In the genomic region with DNA sequence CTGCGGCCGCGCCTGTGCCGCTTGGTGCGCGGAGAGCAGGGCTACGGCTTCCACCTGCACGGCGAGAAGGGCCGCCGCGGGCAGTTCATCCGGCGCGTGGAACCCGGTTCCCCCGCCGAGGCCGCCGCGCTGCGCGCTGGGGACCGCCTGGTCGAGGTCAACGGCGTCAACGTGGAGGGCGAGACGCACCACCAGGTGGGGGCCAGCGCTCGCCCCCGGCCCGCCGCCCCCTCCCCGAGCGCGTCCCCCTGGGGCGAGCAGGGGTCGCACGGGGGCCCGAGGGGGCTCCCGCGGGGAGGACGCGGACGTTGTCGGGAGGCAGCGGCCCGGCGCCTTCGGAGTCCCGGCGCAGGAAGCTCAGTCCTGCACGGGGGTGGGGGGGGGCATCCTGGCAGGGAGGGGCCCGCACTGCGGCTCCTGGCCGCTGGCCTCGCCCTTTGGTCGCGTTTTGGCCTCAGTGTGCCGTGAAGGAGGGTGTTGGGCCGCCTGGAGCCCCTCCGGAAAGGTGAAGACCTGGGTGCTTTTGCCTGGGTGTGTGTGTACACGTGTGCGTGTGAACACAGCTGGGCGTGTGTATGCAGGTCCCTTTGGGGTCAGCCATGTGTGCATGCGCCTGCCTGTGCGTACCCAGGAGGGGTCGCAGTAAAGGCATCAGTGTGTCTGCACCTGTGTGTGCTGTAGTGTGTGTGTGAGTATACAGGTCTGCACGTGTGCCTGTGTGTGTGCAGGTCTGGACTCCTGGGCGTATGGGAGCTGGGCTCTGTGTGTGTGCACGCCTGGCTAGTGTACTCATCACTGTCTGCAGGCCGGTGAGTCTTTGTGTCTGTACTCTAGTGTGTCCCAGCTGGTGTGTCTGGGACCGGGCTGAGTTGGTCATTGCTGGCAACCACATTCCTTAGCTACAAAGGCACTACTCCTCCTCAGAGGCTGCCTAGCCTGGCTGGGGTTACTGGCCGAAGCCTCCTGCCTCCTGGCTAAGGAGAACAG, we compare ENCODE assay signal across 1 cellular context.
A peak's percentile ranks its signal among the peaks of the same experiment; 100 is the strongest.
TF ChIP-seq lines count a peak whose summit lies in the region.

No MANE protein-coding gene starts in this region.

TF ChIP-seq in HepG2, 621 proteins besides CTCF, POLR2A, EP300 and RAD21 (continued from another document and continues in another):
- TF ChIP-seq SOX6 (IDR thresholded peaks at IDR 0.05) (no peak), SOX6 (CRISPR knock-in tag; IDR thresholded peaks at IDR 0.05) (no peak), ZNF841 (CRISPR knock-in tag; IDR thresholded peaks at IDR 0.05; ENCODE audit: borderline replicate concordance) (no peak), RXRA (CRISPR knock-in tag; IDR thresholded peaks at IDR 0.05) (peak; percentile 51; the same call in 1 of the 2 replicates), NFKBIZ (CRISPR knock-in tag; IDR thresholded peaks at IDR 0.05) (no peak), NFIC (IDR thresholded peaks at IDR 0.05; ENCODE audit: low read length) (no peak), SRSF9 (IDR thresholded peaks at IDR 0.05; ENCODE audit: borderline replicate concordance, insufficient read depth, low read depth, low read length, poor library complexity, severe bottlenecking) (no peak), NONO (IDR thresholded peaks at IDR 0.05) (no peak), NONO (CRISPR knock-in tag; conservative IDR thresholded peaks at IDR 0.05) (no peak; the same call in 1 of the 2 replicates), MTF2 (CRISPR knock-in tag; IDR thresholded peaks at IDR 0.05; ENCODE audit: borderline replicate concordance) (no peak), ZNF543 (CRISPR knock-in tag; IDR thresholded peaks at IDR 0.05) (no peak), GATA4 (IDR thresholded peaks at IDR 0.05; ENCODE audit: borderline replicate concordance, low read depth) (no peak), SMAD1 (CRISPR knock-in tag; IDR thresholded peaks at IDR 0.05; ENCODE audit: borderline replicate concordance, low read depth) (0 out of 2 replicates have a peak, but pooled peaks have one; percentile 27), MED8 (CRISPR knock-in tag; IDR thresholded peaks at IDR 0.05; ENCODE audit: insufficient replicate concordance) (no peak), RARA (CRISPR knock-in tag; IDR thresholded peaks at IDR 0.05) (peak; percentile 49; the same call in 1 of the 2 replicates), ZNF296 (CRISPR knock-in tag; conservative IDR thresholded peaks at IDR 0.05) (no peak), ZNF430 (CRISPR knock-in tag; IDR thresholded peaks at IDR 0.05) (no peak), ZNF180 (CRISPR knock-in tag; IDR thresholded peaks at IDR 0.05; ENCODE audit: borderline replicate concordance, low read depth) (no peak), MLLT10 (CRISPR knock-in tag; IDR thresholded peaks at IDR 0.05) (no peak), ZZZ3 (CRISPR knock-in tag; IDR thresholded peaks at IDR 0.05; ENCODE audit: borderline replicate concordance) (no peak), ZNF616 (CRISPR knock-in tag; IDR thresholded peaks at IDR 0.05; ENCODE audit: low read depth) (0 out of 2 replicates have a peak, but pooled peaks have one; percentile 57), PHF8 (CRISPR knock-in tag; IDR thresholded peaks at IDR 0.05) (no peak), ZNF891 (CRISPR knock-in tag; IDR thresholded peaks at IDR 0.05) (peak; percentile 58), SOX13 (IDR thresholded peaks at IDR 0.05) (no peak), SOX13 (CRISPR knock-in tag; conservative IDR thresholded peaks at IDR 0.05 in 1 of 2, IDR thresholded peaks at IDR 0.05 in 1 of 2) (no peak), ZNF570 (CRISPR knock-in tag; IDR thresholded peaks at IDR 0.05; ENCODE audit: borderline replicate concordance) (no peak), SNRNP70 (IDR thresholded peaks at IDR 0.05; ENCODE audit: low read depth, low read length) (no peak), ZNF780A (CRISPR knock-in tag; IDR thresholded peaks at IDR 0.05) (no peak)
- TF ChIP-seq, protein P1, sequence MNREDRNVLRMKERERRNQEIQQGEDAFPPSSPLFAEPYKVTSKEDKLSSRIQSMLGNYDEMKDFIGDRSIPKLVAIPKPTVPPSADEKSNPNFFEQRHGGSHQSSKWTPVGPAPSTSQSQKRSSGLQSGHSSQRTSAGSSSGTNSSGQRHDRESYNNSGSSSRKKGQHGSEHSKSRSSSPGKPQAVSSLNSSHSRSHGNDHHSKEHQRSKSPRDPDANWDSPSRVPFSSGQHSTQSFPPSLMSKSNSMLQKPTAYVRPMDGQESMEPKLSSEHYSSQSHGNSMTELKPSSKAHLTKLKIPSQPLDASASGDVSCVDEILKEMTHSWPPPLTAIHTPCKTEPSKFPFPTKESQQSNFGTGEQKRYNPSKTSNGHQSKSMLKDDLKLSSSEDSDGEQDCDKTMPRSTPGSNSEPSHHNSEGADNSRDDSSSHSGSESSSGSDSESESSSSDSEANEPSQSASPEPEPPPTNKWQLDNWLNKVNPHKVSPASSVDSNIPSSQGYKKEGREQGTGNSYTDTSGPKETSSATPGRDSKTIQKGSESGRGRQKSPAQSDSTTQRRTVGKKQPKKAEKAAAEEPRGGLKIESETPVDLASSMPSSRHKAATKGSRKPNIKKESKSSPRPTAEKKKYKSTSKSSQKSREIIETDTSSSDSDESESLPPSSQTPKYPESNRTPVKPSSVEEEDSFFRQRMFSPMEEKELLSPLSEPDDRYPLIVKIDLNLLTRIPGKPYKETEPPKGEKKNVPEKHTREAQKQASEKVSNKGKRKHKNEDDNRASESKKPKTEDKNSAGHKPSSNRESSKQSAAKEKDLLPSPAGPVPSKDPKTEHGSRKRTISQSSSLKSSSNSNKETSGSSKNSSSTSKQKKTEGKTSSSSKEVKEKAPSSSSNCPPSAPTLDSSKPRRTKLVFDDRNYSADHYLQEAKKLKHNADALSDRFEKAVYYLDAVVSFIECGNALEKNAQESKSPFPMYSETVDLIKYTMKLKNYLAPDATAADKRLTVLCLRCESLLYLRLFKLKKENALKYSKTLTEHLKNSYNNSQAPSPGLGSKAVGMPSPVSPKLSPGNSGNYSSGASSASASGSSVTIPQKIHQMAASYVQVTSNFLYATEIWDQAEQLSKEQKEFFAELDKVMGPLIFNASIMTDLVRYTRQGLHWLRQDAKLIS (CRISPR knock-in tag; IDR thresholded peaks at IDR 0.05): no peak
- TF ChIP-seq, protein P2, sequence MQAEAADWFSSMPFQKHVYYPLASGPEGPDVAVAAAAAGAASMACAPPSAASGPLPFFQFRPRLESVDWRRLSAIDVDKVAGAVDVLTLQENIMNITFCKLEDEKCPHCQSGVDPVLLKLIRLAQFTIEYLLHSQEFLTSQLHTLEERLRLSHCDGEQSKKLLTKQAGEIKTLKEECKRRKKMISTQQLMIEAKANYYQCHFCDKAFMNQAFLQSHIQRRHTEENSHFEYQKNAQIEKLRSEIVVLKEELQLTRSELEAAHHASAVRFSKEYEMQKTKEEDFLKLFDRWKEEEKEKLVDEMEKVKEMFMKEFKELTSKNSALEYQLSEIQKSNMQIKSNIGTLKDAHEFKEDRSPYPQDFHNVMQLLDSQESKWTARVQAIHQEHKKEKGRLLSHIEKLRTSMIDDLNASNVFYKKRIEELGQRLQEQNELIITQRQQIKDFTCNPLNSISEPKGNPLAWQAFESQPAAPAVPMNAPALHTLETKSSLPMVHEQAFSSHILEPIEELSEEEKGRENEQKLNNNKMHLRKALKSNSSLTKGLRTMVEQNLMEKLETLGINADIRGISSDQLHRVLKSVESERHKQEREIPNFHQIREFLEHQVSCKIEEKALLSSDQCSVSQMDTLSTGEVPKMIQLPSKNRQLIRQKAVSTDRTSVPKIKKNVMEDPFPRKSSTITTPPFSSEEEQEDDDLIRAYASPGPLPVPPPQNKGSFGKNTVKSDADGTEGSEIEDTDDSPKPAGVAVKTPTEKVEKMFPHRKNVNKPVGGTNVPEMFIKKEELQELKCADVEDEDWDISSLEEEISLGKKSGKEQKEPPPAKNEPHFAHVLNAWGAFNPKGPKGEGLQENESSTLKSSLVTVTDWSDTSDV (CRISPR knock-in tag; IDR thresholded peaks at IDR 0.05): no peak
- TF ChIP-seq, protein P3, sequence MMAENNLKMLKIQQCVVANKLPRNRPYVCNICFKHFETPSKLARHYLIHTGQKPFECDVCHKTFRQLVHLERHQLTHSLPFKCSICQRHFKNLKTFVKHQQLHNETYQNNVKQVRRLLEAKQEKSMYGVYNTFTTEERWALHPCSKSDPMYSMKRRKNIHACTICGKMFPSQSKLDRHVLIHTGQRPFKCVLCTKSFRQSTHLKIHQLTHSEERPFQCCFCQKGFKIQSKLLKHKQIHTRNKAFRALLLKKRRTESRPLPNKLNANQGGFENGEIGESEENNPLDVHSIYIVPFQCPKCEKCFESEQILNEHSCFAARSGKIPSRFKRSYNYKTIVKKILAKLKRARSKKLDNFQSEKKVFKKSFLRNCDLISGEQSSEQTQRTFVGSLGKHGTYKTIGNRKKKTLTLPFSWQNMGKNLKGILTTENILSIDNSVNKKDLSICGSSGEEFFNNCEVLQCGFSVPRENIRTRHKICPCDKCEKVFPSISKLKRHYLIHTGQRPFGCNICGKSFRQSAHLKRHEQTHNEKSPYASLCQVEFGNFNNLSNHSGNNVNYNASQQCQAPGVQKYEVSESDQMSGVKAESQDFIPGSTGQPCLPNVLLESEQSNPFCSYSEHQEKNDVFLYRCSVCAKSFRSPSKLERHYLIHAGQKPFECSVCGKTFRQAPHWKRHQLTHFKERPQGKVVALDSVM (CRISPR knock-in tag; IDR thresholded peaks at IDR 0.05): no peak
- TF ChIP-seq, protein P4, sequence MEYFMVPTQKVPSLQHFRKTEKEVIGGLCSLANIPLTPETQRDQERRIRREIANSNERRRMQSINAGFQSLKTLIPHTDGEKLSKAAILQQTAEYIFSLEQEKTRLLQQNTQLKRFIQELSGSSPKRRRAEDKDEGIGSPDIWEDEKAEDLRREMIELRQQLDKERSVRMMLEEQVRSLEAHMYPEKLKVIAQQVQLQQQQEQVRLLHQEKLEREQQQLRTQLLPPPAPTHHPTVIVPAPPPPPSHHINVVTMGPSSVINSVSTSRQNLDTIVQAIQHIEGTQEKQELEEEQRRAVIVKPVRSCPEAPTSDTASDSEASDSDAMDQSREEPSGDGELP (IDR thresholded peaks at IDR 0.05; ENCODE audit: borderline replicate concordance, low read depth): peak; percentile 81
- TF ChIP-seq, protein P5, sequence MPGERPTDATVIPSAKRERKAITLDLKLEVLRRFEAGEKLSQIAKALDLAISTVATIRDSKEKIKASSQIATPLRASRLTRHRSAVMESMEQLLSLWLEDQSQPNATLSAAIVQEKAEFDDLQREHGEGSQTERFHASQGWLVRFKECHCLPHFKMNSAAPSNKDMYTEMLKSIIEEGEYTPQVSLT (CRISPR knock-in tag; IDR thresholded peaks at IDR 0.05; ENCODE audit: borderline replicate concordance, low read depth): no peak
- TF ChIP-seq, protein P6, sequence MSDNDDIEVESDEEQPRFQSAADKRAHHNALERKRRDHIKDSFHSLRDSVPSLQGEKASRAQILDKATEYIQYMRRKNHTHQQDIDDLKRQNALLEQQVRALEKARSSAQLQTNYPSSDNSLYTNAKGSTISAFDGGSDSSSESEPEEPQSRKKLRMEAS (IDR thresholded peaks at IDR 0.05): peak; percentile 69
- TF ChIP-seq, protein P7, sequence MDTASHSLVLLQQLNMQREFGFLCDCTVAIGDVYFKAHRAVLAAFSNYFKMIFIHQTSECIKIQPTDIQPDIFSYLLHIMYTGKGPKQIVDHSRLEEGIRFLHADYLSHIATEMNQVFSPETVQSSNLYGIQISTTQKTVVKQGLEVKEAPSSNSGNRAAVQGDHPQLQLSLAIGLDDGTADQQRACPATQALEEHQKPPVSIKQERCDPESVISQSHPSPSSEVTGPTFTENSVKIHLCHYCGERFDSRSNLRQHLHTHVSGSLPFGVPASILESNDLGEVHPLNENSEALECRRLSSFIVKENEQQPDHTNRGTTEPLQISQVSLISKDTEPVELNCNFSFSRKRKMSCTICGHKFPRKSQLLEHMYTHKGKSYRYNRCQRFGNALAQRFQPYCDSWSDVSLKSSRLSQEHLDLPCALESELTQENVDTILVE (CRISPR knock-in tag; IDR thresholded peaks at IDR 0.05): no peak
- TF ChIP-seq, protein P8, sequence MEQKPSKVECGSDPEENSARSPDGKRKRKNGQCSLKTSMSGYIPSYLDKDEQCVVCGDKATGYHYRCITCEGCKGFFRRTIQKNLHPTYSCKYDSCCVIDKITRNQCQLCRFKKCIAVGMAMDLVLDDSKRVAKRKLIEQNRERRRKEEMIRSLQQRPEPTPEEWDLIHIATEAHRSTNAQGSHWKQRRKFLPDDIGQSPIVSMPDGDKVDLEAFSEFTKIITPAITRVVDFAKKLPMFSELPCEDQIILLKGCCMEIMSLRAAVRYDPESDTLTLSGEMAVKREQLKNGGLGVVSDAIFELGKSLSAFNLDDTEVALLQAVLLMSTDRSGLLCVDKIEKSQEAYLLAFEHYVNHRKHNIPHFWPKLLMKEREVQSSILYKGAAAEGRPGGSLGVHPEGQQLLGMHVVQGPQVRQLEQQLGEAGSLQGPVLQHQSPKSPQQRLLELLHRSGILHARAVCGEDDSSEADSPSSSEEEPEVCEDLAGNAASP (CRISPR knock-in tag; IDR thresholded peaks at IDR 0.05; ENCODE audit: borderline replicate concordance): peak; percentile 17; the same call in 1 of the 2 replicates
- TF ChIP-seq, protein P9, sequence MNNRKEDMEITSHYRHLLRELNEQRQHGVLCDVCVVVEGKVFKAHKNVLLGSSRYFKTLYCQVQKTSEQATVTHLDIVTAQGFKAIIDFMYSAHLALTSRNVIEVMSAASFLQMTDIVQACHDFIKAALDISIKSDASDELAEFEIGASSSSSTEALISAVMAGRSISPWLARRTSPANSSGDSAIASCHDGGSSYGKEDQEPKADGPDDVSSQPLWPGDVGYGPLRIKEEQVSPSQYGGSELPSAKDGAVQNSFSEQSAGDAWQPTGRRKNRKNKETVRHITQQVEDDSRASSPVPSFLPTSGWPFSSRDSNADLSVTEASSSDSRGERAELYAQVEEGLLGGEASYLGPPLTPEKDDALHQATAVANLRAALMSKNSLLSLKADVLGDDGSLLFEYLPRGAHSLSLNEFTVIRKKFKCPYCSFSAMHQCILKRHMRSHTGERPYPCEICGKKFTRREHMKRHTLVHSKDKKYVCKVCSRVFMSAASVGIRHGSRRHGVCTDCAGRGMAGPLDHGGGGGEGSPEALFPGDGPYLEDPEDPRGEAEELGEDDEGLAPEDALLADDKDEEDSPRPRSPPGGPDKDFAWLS (CRISPR knock-in tag; IDR thresholded peaks at IDR 0.05; ENCODE audit: borderline replicate concordance): no peak
- TF ChIP-seq, protein P10, sequence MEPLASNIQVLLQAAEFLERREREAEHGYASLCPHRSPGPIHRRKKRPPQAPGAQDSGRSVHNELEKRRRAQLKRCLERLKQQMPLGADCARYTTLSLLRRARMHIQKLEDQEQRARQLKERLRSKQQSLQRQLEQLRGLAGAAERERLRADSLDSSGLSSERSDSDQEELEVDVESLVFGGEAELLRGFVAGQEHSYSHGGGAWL (CRISPR knock-in tag; IDR thresholded peaks at IDR 0.05): no peak
- TF ChIP-seq, protein P11, sequence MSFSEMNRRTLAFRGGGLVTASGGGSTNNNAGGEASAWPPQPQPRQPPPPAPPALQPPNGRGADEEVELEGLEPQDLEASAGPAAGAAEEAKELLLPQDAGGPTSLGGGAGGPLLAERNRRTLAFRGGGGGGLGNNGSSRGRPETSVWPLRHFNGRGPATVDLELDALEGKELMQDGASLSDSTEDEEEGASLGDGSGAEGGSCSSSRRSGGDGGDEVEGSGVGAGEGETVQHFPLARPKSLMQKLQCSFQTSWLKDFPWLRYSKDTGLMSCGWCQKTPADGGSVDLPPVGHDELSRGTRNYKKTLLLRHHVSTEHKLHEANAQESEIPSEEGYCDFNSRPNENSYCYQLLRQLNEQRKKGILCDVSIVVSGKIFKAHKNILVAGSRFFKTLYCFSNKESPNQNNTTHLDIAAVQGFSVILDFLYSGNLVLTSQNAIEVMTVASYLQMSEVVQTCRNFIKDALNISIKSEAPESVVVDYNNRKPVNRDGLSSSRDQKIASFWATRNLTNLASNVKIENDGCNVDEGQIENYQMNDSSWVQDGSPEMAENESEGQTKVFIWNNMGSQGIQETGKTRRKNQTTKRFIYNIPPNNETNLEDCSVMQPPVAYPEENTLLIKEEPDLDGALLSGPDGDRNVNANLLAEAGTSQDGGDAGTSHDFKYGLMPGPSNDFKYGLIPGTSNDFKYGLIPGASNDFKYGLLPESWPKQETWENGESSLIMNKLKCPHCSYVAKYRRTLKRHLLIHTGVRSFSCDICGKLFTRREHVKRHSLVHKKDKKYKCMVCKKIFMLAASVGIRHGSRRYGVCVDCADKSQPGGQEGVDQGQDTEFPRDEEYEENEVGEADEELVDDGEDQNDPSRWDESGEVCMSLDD (CRISPR knock-in tag; IDR thresholded peaks at IDR 0.05; ENCODE audit: borderline replicate concordance): no peak
